ENCODE assay signal across 23 cellular contexts in genomic region chr17:76376318-76377133, GRCh38. TPM values are rescaled to one million over a fixed set of nuclear protein-coding genes. Genes with fewer than 3 reads are reported as not detected.
DNase-seq lines count a peak whose midpoint lies in the region; ATAC-seq and TF ChIP-seq lines count a peak whose summit lies in the region.
"Had no signal": no experiment of that assay in that cellular context is flagged by ENCODE, and none has a peak within 500 bp of the region (broad histone marks: within the 10 kb centered on the region; RNA-seq: fewer than 3 reads in every experiment).

No MANE protein-coding gene starts in this region.

- H3K36me3 ChIP-seq in ACC112 (ENCODE audit: insufficient read depth, low read length) (no peaks in the 10 kb centered on the region), mesenchymal stem cell (ENCODE audit: control insufficient read depth in 1 of 2, insufficient read depth in 2 of 2, low read depth in 1 of 2, low read length in 2 of 2) (no peaks in the 10 kb centered on the region)
- H3K36me3 ChIP-seq: lower lobe of right lung, MG63, vagina had no signal

- H3K27ac ChIP-seq in ACC112 (ENCODE audit: low read depth, low read length) (peak overlapping the region; percentile 37), mesenchymal stem cell (ENCODE audit: low read length, poor library complexity, severe bottlenecking) (no peak overlapping the region)
- H3K27ac ChIP-seq: C4-2B, lower lobe of right lung, SJSA1, vagina had no signal

- H3K18ac ChIP-seq in mesenchymal stem cell (ENCODE audit: low read depth in 1 of 2, low read length in 2 of 2): no peak overlapping the region

- no peaks in the 10 kb centered on the region for H3K79me2 ChIP-seq in ACC112 (ENCODE audit: control insufficient read depth, insufficient read depth, low read length, unreplicated experiment)

- H2AFZ ChIP-seq in ACC112 (ENCODE audit: low read length, unreplicated experiment): no peak overlapping the region
- no peak overlapping the region for H2AFZ ChIP-seq in mesenchymal stem cell (ENCODE audit: low read depth, low read length)

- ATAC-seq in GM21528 (IDR thresholded peaks at IDR 0.05; ENCODE audit: low FRiP score, unreplicated experiment) (no peak), GM21576 (IDR thresholded peaks at IDR 0.05; ENCODE audit: unreplicated experiment) (no peak)
- ATAC-seq: lower lobe of right lung, T-helper 17 cell had no signal

- peak overlapping the region; percentile 20 for H2AK5ac ChIP-seq in mesenchymal stem cell (ENCODE audit: low read length, severe bottlenecking)

- no peak overlapping the region for H3K23ac ChIP-seq in mesenchymal stem cell (ENCODE audit: low read length in 2 of 2)

- H3K4me1 ChIP-seq in ACC112 (ENCODE audit: control insufficient read depth, insufficient read depth, low read length, unreplicated experiment) (peaks cover 25% of the 10 kb centered on the region), mesenchymal stem cell (ENCODE audit: control insufficient read depth, insufficient read depth, low read depth, low read length) (peaks cover 25% of the 10 kb centered on the region)

- 81% methylated on average over 8 of the region's 8 CpGs for WGBS in mesenchymal stem cell

- H3K27me3 ChIP-seq in ACC112 (ENCODE audit: insufficient read depth, low read length) (no peaks in the 10 kb centered on the region), mesenchymal stem cell (ENCODE audit: control insufficient read depth in 1 of 2, insufficient read depth in 1 of 2, low read length in 2 of 2) (no peaks in the 10 kb centered on the region)
- H3K27me3 ChIP-seq: MG63, SJSA1, vagina had no signal

- H4K91ac ChIP-seq in mesenchymal stem cell (ENCODE audit: low read length): no peak overlapping the region

- no peak overlapping the region for H2BK5ac ChIP-seq in mesenchymal stem cell (ENCODE audit: low read depth, low read length, poor library complexity, severe bottlenecking)

- no peak overlapping the region for H3K4ac ChIP-seq in mesenchymal stem cell (ENCODE audit: low read depth in 1 of 2, low read length in 2 of 2)

- no peak overlapping the region for H2BK15ac ChIP-seq in mesenchymal stem cell (ENCODE audit: low read depth, poor library complexity, severe bottlenecking)

- no peak overlapping the region for H3K4me2 ChIP-seq in mesenchymal stem cell (ENCODE audit: low read length, poor library complexity, severe bottlenecking)

- peak overlapping the region in 1 of 2 experiments; percentile 7 for H2BK12ac ChIP-seq in mesenchymal stem cell (ENCODE audit: low read length in 2 of 2)

- H4K8ac ChIP-seq in mesenchymal stem cell (ENCODE audit: low read length): no peak overlapping the region

- DNase-seq in NCI-H69 (lab: John Stamatoyannopoulos, UW) (peak; percentile 80), dermis microvascular lymphatic vessel endothelial cell (ENCODE audit: low read depth in 2 of 2) (peak; percentile 72 to 95), mesenchymal stem cell (no peak), T-helper 1 cell (no peak), foreskin fibroblast (no peak)
- DNase-seq: activated B cell treated with CpG ODN at 0.5 μM for 24 hours; activated CD4-positive, alpha-beta memory T cell treated with anti-CD3 and anti-CD28 coated beads for 36 hours; activated gamma-delta T cell treated with Interleukin-2 at 50 U/mL for 16 hours; activated T-cell treated with anti-CD3 and anti-CD28 coated beads for 4 hours; lower lobe of right lung; MG63; NCI-H1417 treated with DMSO at 0.1 percent for 48 hours; NCI-H526 treated with DMSO at 0.1 percent for 48 hours; nucleus accumbens; stimulated activated CD8-positive, alpha-beta memory T cell treated with anti-CD3 and anti-CD28 coated beads, Interleukin-4, amount 100 ng/mL, for 48 hours; T-helper 17 cell had no signal

- no peak overlapping the region for H2BK120ac ChIP-seq in mesenchymal stem cell (ENCODE audit: low read depth, low read length)

- no peak overlapping the region for H3K9ac ChIP-seq in mesenchymal stem cell (ENCODE audit: low read length)

- no peak for TF ChIP-seq CTCF in foreskin fibroblast (IDR thresholded peaks at IDR 0.05; ENCODE audit: low read depth, low read length)

- H3K79me1 ChIP-seq in mesenchymal stem cell (replicated peaks; ENCODE audit: low read length, poor library complexity, severe bottlenecking): no peaks in the 10 kb centered on the region

- no peak overlapping the region for H3K14ac ChIP-seq in mesenchymal stem cell (ENCODE audit: low read length in 2 of 2)

- H3K4me3 ChIP-seq in ACC112 (ENCODE audit: low read depth, low read length) (no peak overlapping the region), mesenchymal stem cell (ENCODE audit: insufficient read depth in 1 of 2, low read depth in 1 of 2, low read length in 2 of 2) (no peak overlapping the region), foreskin fibroblast (ENCODE audit: low read depth in 1 of 2, low read length in 2 of 2) (no peak overlapping the region)
- H3K4me3 ChIP-seq: lower lobe of right lung, MG63, SJSA1, vagina had no signal

- H3K9me3 ChIP-seq in mesenchymal stem cell (ENCODE audit: control insufficient read depth, low read length): no peaks in the 10 kb centered on the region
- H3K9me3 ChIP-seq: lower lobe of right lung, MG63, SJSA1, vagina had no signal

RNA-seq across cellular contexts. Expression of gene SPHK1, which starts 7.9 kb away (rescaled TPM):
- 196 and 380 TPM in 2 replicates for total RNA-seq in dermis microvascular lymphatic vessel endothelial cell
- 5.4 TPM for polyA plus RNA-seq in mesenchymal stem cell (2013, experiment 1 of 2)
- 5.4 TPM for polyA plus RNA-seq in mesenchymal stem cell (2013, experiment 2 of 2)
- polyA plus RNA-seq: IgD-negative memory B cell had no signal

RNA-seq across cellular contexts. Expression of gene PRPSAP1, which starts 22.8 kb away (rescaled TPM):
- total RNA-seq in dermis microvascular lymphatic vessel endothelial cell: 71.8 and 129 TPM in 2 replicates
- 20.6 TPM for polyA plus RNA-seq in mesenchymal stem cell (2013, experiment 1 of 2)
- polyA plus RNA-seq in mesenchymal stem cell (2013, experiment 2 of 2): 19.8 TPM

Comparison
In these comparisons a context has a peak if more than half of its experiments do, and no peak if none do; other contexts are left out.
1. DNase-seq: peak in NCI-H69 (single experiment) and dermis microvascular lymphatic vessel endothelial cell (2 of 2); none in mesenchymal stem cell (single experiment), T-helper 1 cell (0 of 5) and foreskin fibroblast (0 of 2).